ENCODE assay signal across 9 cellular contexts in genomic region chr15:94263341-94264273, GRCh38. TPM values are rescaled to one million over a fixed set of nuclear protein-coding genes. Genes with fewer than 3 reads are reported as not detected.
DNase-seq lines count a peak whose midpoint lies in the region; ATAC-seq and TF ChIP-seq lines count a peak whose summit lies in the region.
"Had no signal": no experiment of that assay in that cellular context is flagged by ENCODE, and none has a peak within 500 bp of the region (broad histone marks: within the 10 kb centered on the region; RNA-seq: fewer than 3 reads in every experiment).

No MANE protein-coding gene starts in this region.

- CTCF ChIA-PET in activated CD4-positive, alpha-beta memory T cell treated with anti-CD3 and anti-CD28 coated beads for 36 hours (lab: Charles Lee): interaction anchor here (1.3 kb wide), 1 partner anchor 100 kb away, joined by 5 read pairs; no protein-coding TSS in a partner anchor

- peak overlapping the region; percentile 43 for H3K9ac ChIP-seq in Loucy (ENCODE audit: low read depth, low read length, poor library complexity, severe bottlenecking)

- peaks cover 99% of the 10 kb centered on the region for H3K79me2 ChIP-seq in Loucy (ENCODE audit: insufficient read depth, low read length)

- 72 to 77% (median 75%) methylated on average over 7 of the region's 7 CpGs for WGBS in stomach, 5 donors

- H3K9me3 Mint-ChIP-seq in activated CD4-positive, alpha-beta memory T cell treated with anti-CD3 and anti-CD28 coated beads for 36 hours: no peaks in the 10 kb centered on the region

- H3K27ac Mint-ChIP-seq in activated CD4-positive, alpha-beta memory T cell treated with anti-CD3 and anti-CD28 coated beads for 36 hours: no peak overlapping the region

- H3K4me2 ChIP-seq in Loucy (ENCODE audit: low read depth, low read length, poor library complexity, severe bottlenecking): peak overlapping the region; percentile 35

- H3K27me3 ChIP-seq in Loucy (ENCODE audit: insufficient read depth, low read length, poor library complexity, severe bottlenecking): no peaks in the 10 kb centered on the region
- H3K27me3 ChIP-seq in left lung: no peaks in the 10 kb centered on the region
- no peaks in the 10 kb centered on the region for H3K27me3 ChIP-seq in stomach

- intact Hi-C loops in left lung (cut with DNase I) (no loop called here), mucosa of descending colon (cut with DNase I, micrococcal nuclease) (no loop called here), stomach (cut with DNase I; ENCODE audit: low total_unique reads) (no loop called here)
- intact Hi-C loops in activated CD4-positive, alpha-beta memory T cell treated with anti-CD3 and anti-CD28 coated beads for 36 hours (cut with micrococcal nuclease): loop anchor here (1.0 kb wide), 1 partner anchor 32 kb away; the partner anchor contains the start of gene MCTP2

- H3K9me2 ChIP-seq in Loucy (replicated peaks; ENCODE audit: low read depth, low read length): no peaks in the 10 kb centered on the region

- H3K4me1 ChIP-seq in Loucy (ENCODE audit: insufficient read depth, low read length, poor library complexity, severe bottlenecking) (peaks cover 69% of the 10 kb centered on the region), left lung (peaks cover 0 to 32% of the 10 kb centered on the region in 2 donors), mucosa of descending colon (ENCODE audit: low read depth) (no peaks in the 10 kb centered on the region), stomach (peaks cover 0 to 6% (median 0%) of the 10 kb centered on the region in 4 donors)

- TF ChIP-seq POLR2A in GM18505 (IDR thresholded peaks at IDR 0.05; ENCODE audit: borderline replicate concordance, extremely low read depth, insufficient read depth, insufficient read length) (no peak), stomach (IDR thresholded peaks at IDR 0.05) (no peak)

- peak overlapping the region in 1 of 2 donors; percentile 69 for H3K27ac ChIP-seq in left lung
- no peak overlapping the region for H3K27ac ChIP-seq in stomach

- peak overlapping the region; percentile 1 for H3K4me3 ChIP-seq in Loucy (ENCODE audit: low read length, poor library complexity, severe bottlenecking)
- no peak overlapping the region for H3K4me3 ChIP-seq in left lung
- no peak overlapping the region for H3K4me3 ChIP-seq in mucosa of descending colon
- H3K4me3 ChIP-seq in stomach: no peak overlapping the region

- H3K9me3 ChIP-seq in Loucy (ENCODE audit: insufficient read depth, low read depth, low read length) (no peaks in the 10 kb centered on the region), left lung (no peaks in the 10 kb centered on the region), mucosa of descending colon (no peaks in the 10 kb centered on the region), stomach (no peaks in the 10 kb centered on the region)

- H2AFZ ChIP-seq in Loucy (ENCODE audit: low read length): no peak overlapping the region

- peaks cover 3% of the 10 kb centered on the region for H4K20me1 ChIP-seq in Loucy (ENCODE audit: insufficient read depth, low read length, poor library complexity, severe bottlenecking)

- ATAC-seq in GM18505 (IDR thresholded peaks at IDR 0.05; ENCODE audit: unreplicated experiment) (peak; percentile 52), GM21723 (IDR thresholded peaks at IDR 0.05; ENCODE audit: unreplicated experiment) (peak; percentile 56), left lung (peak; percentile 46), mucosa of descending colon (no peak)

- DNase-seq in left lung (no peak), NCI-H510A (lab: John Stamatoyannopoulos, UW) (no peak), mucosa of descending colon (no peak), stomach (no peak)
- DNase-seq in activated CD4-positive, alpha-beta memory T cell treated with anti-CD3 and anti-CD28 coated beads for 36 hours: no peak
- DNase-seq: activated CD4-positive, alpha-beta T cell treated with anti-CD3 and anti-CD28 coated beads for 48 hours had no signal

- H3K36me3 ChIP-seq in Loucy (ENCODE audit: insufficient read depth, low read length) (peaks cover 6% of the 10 kb centered on the region; the same call in 1 of the 2 replicates), left lung (no peaks in the 10 kb centered on the region), mucosa of descending colon (ENCODE audit: low read depth) (no peaks in the 10 kb centered on the region), stomach (no peaks in the 10 kb centered on the region)

- no peaks in the 10 kb centered on the region for H3F3A ChIP-seq in Loucy (ENCODE audit: low read depth)

- peaks cover 30% of the 10 kb centered on the region for H3K4me1 Mint-ChIP-seq in activated CD4-positive, alpha-beta memory T cell treated with anti-CD3 and anti-CD28 coated beads for 36 hours (ENCODE audit: low read depth)

- POLR2A ChIA-PET in activated CD4-positive, alpha-beta memory T cell treated with anti-CD3 and anti-CD28 coated beads for 36 hours (lab: Charles Lee): no interaction called here

- no peaks in the 10 kb centered on the region for H3K27me3 Mint-ChIP-seq in activated CD4-positive, alpha-beta memory T cell treated with anti-CD3 and anti-CD28 coated beads for 36 hours

- no peak for TF ChIP-seq CTCF in Loucy (conservative IDR thresholded peaks at IDR 0.05; ENCODE audit: low read length)
- no peak for TF ChIP-seq CTCF in left lung (IDR thresholded peaks at IDR 0.05)
- TF ChIP-seq CTCF in mucosa of descending colon (IDR thresholded peaks at IDR 0.05): no peak
- no peak for TF ChIP-seq CTCF in stomach (IDR thresholded peaks at IDR 0.05)

- no peak for TF ChIP-seq EP300 in stomach (IDR thresholded peaks at IDR 0.05)

- H3K36me3 Mint-ChIP-seq in activated CD4-positive, alpha-beta memory T cell treated with anti-CD3 and anti-CD28 coated beads for 36 hours: peaks cover 4% of the 10 kb centered on the region

- H3K4me3 Mint-ChIP-seq in activated CD4-positive, alpha-beta memory T cell treated with anti-CD3 and anti-CD28 coated beads for 36 hours: no peak overlapping the region

RNA-seq across cellular contexts. Expression of gene MCTP2, which starts 32.2 kb away (rescaled TPM):
- 10 to 100 TPM; 33.2 to 38.8 TPM for total RNA-seq in left lung
- total RNA-seq in mucosa of descending colon: 10 to 100 TPM; 41.9 to 89.3 (median 83.7) TPM
- 10 to 100 TPM in 4 of 5 donors, 1 to 10 TPM in 1; 7.1 to 62.4 (median 34.8) TPM for total RNA-seq in stomach
- 1 to 10 TPM; 2.8 to 5.9 (median 5.8) TPM for polyA plus RNA-seq in stomach
- total RNA-seq in activated CD4-positive, alpha-beta memory T cell treated with anti-CD3 and anti-CD28 coated beads for 36 hours: 10 to 100 TPM; 38.5 to 41.7 TPM
